Comparison of ENCODE assay signal across 2 cellular contexts in the genomic region with DNA sequence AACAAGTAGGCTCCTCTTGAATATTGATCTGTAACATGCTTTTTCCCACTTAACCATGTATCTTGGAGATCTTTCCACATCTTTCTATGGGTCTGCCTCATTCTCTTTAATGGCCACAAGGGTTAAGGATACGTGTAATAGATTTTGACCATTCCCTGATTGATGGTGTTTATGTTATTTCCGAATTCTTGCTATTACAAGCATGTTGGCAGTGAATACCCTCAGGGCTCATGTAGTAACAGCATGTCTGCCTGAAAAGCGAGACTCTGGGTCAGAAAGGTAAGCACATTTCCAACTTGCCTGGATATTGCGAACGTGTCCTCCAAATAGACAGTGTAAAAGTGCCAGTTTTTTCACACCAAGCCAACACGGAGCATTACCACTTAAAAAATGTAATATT.
TF ChIP-seq lines count a peak whose summit lies in the region.

No MANE protein-coding gene starts in this region.

TF ChIP-seq in WTC11, 78 proteins besides CTCF, POLR2A, EP300 and RAD21 (continues in another document):
- TF ChIP-seq, protein P1, sequence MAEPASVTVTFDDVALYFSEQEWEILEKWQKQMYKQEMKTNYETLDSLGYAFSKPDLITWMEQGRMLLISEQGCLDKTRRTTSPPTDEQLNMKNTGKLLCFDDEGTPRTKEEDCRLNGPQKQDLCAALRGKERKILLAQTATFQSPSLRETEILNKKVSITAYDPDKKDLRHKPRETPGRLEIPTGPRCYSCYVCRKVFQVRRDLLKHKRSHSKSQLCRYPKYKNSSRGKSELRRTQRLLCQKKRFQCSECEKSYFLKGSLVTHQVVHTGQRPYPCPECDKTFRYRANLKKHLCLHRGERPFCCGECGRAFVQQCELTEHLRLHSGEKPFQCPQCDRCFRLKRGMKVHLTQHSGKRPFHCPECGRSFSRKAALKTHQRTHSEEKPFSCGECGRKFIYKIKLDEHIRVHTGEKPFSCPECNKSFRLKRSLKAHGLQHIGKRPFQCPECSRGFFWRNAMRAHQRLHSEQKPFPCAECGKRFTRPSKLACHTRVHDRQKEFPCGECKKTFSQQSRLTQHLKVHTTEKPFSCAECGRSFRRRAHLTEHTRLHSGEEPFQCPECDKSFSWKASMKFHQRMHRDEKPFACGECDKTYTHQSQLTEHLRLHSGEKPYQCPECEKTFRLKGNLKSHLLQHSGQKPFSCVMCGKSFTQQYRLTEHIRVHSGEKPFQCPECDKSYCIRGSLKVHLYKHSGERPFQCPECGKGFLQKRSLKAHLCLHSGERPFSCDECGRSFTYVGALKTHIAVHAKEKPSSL (CRISPR knock-in tag; conservative IDR thresholded peaks at IDR 0.05), result no peak
- TF ChIP-seq ZBTB21 (CRISPR knock-in tag; IDR thresholded peaks at IDR 0.05; ENCODE audit: borderline replicate concordance) (no peak), ZNF423 (CRISPR knock-in tag; IDR thresholded peaks at IDR 0.05) (no peak), SMAD3 (CRISPR knock-in tag; IDR thresholded peaks at IDR 0.05; ENCODE audit: borderline replicate concordance) (no peak), ARID4B (CRISPR knock-in tag; IDR thresholded peaks at IDR 0.05; ENCODE audit: borderline replicate concordance) (no peak), ZBTB43 (CRISPR knock-in tag; IDR thresholded peaks at IDR 0.05) (no peak), GTF2I (CRISPR knock-in tag; conservative IDR thresholded peaks at IDR 0.05) (no peak)
- TF ChIP-seq, protein P2, sequence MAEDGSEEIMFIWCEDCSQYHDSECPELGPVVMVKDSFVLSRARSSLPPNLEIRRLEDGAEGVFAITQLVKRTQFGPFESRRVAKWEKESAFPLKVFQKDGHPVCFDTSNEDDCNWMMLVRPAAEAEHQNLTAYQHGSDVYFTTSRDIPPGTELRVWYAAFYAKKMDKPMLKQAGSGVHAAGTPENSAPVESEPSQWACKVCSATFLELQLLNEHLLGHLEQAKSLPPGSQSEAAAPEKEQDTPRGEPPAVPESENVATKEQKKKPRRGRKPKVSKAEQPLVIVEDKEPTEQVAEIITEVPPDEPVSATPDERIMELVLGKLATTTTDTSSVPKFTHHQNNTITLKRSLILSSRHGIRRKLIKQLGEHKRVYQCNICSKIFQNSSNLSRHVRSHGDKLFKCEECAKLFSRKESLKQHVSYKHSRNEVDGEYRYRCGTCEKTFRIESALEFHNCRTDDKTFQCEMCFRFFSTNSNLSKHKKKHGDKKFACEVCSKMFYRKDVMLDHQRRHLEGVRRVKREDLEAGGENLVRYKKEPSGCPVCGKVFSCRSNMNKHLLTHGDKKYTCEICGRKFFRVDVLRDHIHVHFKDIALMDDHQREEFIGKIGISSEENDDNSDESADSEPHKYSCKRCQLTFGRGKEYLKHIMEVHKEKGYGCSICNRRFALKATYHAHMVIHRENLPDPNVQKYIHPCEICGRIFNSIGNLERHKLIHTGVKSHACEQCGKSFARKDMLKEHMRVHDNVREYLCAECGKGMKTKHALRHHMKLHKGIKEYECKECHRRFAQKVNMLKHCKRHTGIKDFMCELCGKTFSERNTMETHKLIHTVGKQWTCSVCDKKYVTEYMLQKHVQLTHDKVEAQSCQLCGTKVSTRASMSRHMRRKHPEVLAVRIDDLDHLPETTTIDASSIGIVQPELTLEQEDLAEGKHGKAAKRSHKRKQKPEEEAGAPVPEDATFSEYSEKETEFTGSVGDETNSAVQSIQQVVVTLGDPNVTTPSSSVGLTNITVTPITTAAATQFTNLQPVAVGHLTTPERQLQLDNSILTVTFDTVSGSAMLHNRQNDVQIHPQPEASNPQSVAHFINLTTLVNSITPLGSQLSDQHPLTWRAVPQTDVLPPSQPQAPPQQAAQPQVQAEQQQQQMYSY (CRISPR knock-in tag; IDR thresholded peaks at IDR 0.05), result no peak
- TF ChIP-seq, protein P3, sequence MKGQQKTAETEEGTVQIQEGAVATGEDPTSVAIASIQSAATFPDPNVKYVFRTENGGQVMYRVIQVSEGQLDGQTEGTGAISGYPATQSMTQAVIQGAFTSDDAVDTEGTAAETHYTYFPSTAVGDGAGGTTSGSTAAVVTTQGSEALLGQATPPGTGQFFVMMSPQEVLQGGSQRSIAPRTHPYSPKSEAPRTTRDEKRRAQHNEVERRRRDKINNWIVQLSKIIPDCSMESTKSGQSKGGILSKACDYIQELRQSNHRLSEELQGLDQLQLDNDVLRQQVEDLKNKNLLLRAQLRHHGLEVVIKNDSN (CRISPR knock-in tag; IDR thresholded peaks at IDR 0.05), result no peak

TF ChIP-seq in endothelial cell of umbilical vein, 7 proteins besides CTCF, POLR2A, EP300 and RAD21 (continued from another document):
- TF ChIP-seq EZH2 (IDR thresholded peaks at IDR 0.05; ENCODE audit: borderline replicate concordance, low read depth, low read length, severe bottlenecking), result no peak
